ENCODE assay signal across 8 cellular contexts in the genomic region with DNA sequence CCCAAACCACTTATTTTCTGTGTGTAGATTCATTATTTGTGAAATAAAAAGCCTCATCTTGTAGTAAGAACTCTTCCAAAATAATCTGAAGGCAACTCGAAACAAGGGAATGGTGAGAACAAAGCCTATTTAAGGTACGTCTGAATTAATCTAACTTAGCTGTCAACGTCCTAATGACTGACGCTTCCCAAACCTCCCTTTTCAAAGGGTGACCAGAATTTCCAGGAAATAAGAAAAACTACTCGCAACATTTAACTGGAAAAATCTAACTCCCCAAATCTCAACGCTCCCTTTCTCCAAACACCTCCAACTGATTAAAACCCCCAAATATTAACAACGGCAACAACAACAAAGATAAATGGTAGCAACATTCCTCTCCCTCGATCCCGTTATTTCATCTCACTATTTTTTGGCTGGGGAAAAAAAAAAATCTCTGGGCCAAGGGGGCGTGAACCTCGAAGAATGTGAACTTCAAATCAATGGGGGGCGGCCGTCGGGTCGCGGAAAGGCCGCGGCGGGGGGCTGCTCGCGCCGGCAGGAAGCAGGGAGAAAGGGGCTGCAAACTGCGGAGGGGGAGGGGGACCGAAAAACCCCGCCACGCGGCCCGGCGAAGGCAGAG. TPM values are rescaled to one million over a fixed set of nuclear protein-coding genes. Genes with fewer than 3 reads are reported as not detected.
DNase-seq lines count a peak whose midpoint lies in the region; TF ChIP-seq lines count a peak whose summit lies in the region.

No MANE protein-coding gene starts in this region.

- no peaks in the 10 kb centered on the region for H3K9me3 Mint-ChIP-seq in endothelial cell (ENCODE audit: unreplicated experiment)

- H3K4me3 Mint-ChIP-seq in endothelial cell (ENCODE audit: unreplicated experiment): peak overlapping the region; percentile 95

- peak overlapping the region; percentile 100 for H3K9ac ChIP-seq in NT2/D1 (ENCODE audit: insufficient read length, low read depth)

- H3K27me3 ChIP-seq in GM06990 (replicated peaks; ENCODE audit: control insufficient read depth, insufficient read depth, low read length) (no peaks in the 10 kb centered on the region), NT2/D1 (ENCODE audit: insufficient read depth, insufficient read length) (no peaks in the 10 kb centered on the region), neutrophil (no peaks in the 10 kb centered on the region)

- H3K36me3 Mint-ChIP-seq in endothelial cell (ENCODE audit: low read depth, unreplicated experiment): peaks cover 5% of the 10 kb centered on the region

- peaks cover 2% of the 10 kb centered on the region for H3K36me3 ChIP-seq in GM06990 (ENCODE audit: control insufficient read depth, insufficient read depth, low read length)
- peaks cover 44% of the 10 kb centered on the region for H3K36me3 ChIP-seq in NT2/D1 (ENCODE audit: insufficient read depth, insufficient read length, low read length)
- no peaks in the 10 kb centered on the region for H3K36me3 ChIP-seq in neutrophil

- in situ Hi-C loops in GM13976 (cut with MboI; ENCODE audit: low sequenced_read_pairs, unreplicated experiment): no loop called here

- no peaks in the 10 kb centered on the region for H3K4me1 ChIP-seq in NT2/D1 (ENCODE audit: insufficient read depth, insufficient read length)
- H3K4me1 ChIP-seq in neutrophil (ENCODE audit: control insufficient read depth in 1 of 2, insufficient read depth in 1 of 2, low read depth in 1 of 2, low read length in 1 of 2): peaks cover 20 to 27% of the 10 kb centered on the region in 2 experiments

- peaks cover 1% of the 10 kb centered on the region for H3K27me3 Mint-ChIP-seq in endothelial cell (ENCODE audit: unreplicated experiment)

- no peak for DNase-seq in GM06990 (ENCODE audit: extremely low read depth, insufficient read length)
- no peak for DNase-seq in NT2/D1 (ENCODE audit: low read depth, low spot score)
- DNase-seq in endothelial cell (ENCODE audit: low spot score): no peak
- DNase-seq in NOMO-1 treated with DMSO at 0.1 percent for 48 hours (lab: John Stamatoyannopoulos, UW; ENCODE audit: unreplicated experiment): no peak
- DNase-seq in HT-29 (ENCODE audit: low spot score): no peak
- no peak for DNase-seq in GM13976 (ENCODE audit: low spot score)
- DNase-seq in Kasumi-1 (lab: John Stamatoyannopoulos, UW): no peak

- peak overlapping the region; percentile 98 for H3K4me3 ChIP-seq in GM06990 (replicated peaks; ENCODE audit: low read depth, low read length)
- peak overlapping the region; percentile 94 for H3K4me3 ChIP-seq in NT2/D1 (ENCODE audit: insufficient read length, low read depth)
- peak overlapping the region; percentile 93 to 99 for H3K4me3 ChIP-seq in neutrophil (ENCODE audit: low read depth in 1 of 2, low read length in 1 of 2)

- TF ChIP-seq CTCF in GM06990 (IDR thresholded peaks at IDR 0.05; ENCODE audit: insufficient read depth, low read length, poor library complexity, severe bottlenecking) (no peak), endothelial cell (IDR thresholded peaks at IDR 0.05; ENCODE audit: unreplicated experiment) (no peak), neutrophil (IDR thresholded peaks at IDR 0.05) (no peak), GM13976 (IDR thresholded peaks at IDR 0.05; ENCODE audit: borderline replicate concordance, control extremely low read depth, extremely low read depth, insufficient read depth, missing control alignments) (no peak)

- H3K4me1 Mint-ChIP-seq in endothelial cell (ENCODE audit: unreplicated experiment): peaks cover 22% of the 10 kb centered on the region

- H3K27ac ChIP-seq in neutrophil: peak overlapping the region; percentile 94

- H3K9me3 ChIP-seq in NT2/D1 (ENCODE audit: insufficient read depth, low read length) (peaks cover 7% of the 10 kb centered on the region; the same call in 1 of the 2 replicates), neutrophil (no peaks in the 10 kb centered on the region)

- peak overlapping the region; percentile 93 for H3K27ac Mint-ChIP-seq in endothelial cell (ENCODE audit: unreplicated experiment)

RNA-seq across cellular contexts. Expression of gene SRSF10, which starts 0.6 kb away (rescaled TPM):
- 101 TPM for total RNA-seq in endothelial cell (ENCODE audit: unreplicated experiment)
- 140 and 147 TPM in 2 replicates for total RNA-seq in HT-29 (2014; rRNA removed; shearing (Covaris generic))

RNA-seq across cellular contexts. Expression of gene PNRC2, which starts 19.9 kb away (rescaled TPM):
- 113 TPM for total RNA-seq in endothelial cell (ENCODE audit: unreplicated experiment)
- 56.4 and 74.5 TPM in 2 replicates for total RNA-seq in HT-29 (2014; rRNA removed; shearing (Covaris generic))
